9 cellular contexts compared by ENCODE assay signal in the genomic region with DNA sequence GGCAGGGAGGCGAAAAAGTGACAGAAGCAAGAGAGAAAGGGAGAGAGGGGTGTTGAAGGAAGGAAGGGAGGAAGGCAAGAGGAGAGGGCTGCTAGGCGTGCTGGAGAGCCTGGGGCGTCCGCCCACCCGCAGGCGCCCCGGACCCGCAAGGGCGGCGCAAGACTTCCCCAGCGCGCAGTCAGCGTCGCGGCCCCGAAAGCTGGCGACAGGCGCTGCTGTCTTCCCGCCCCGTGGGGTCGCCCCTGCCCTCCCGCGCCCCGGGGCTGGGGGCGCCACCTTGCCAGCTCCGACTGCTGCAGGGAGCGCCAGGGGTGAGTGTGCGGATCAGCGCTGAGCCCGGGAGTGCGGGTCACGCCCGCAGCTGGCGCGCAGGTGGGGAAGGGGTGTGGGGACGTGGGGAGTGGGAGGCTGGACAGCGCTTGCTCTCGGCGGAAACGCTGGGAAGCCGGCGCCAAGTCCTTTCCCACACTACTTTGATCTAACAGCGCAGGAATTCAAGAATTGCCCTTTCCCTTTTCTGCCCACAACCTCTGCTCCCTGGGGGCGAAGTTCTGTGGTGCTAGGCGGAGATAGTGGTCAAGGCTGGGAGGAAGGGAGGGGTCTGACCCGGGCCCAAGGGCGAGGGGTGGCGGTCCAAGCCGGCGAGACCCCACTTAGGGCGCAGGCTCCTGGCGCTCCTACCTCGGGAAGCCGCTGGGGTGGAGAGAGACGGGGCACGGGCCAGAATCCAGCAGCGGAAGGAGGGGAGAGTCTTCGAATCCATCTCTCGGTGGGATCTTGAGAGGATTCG. TPM values are rescaled to one million over a fixed set of nuclear protein-coding genes. Genes with fewer than 3 reads are reported as not detected.
A peak's percentile ranks its signal among the peaks of the same experiment; 100 is the strongest.
DNase-seq lines count a peak whose midpoint lies in the region; ATAC-seq, FAIRE-seq and TF ChIP-seq lines count a peak whose summit lies in the region.
"Had no signal": no experiment of that assay in that cellular context is flagged by ENCODE, and none has a peak within 500 bp of the region (broad histone marks: within the 10 kb centered on the region; RNA-seq: fewer than 3 reads in every experiment).

Gene HTR1F, plus strand, starts transcription at position 175 of the 790 bp plus-strand sequence.

- H3K36me3 Mint-ChIP-seq in mesothelial cell of epicardium = no peaks in the 10 kb centered on the region

- intact Hi-C loops in uterus (cut with DNase I; ENCODE audit: low total_unique reads) = no loop called here

- H3K9ac ChIP-seq in BLaER1 = no peak within 1 kb of the TSS
- H3K9ac ChIP-seq in HUES48 (ENCODE audit: low read depth, low read length) = peak within 1 kb of the TSS; percentile 31; the same call in 1 of the 2 replicates

- no peak for DNase-seq in coronary artery (ENCODE audit: low spot score)
- peak; percentile 24 to 52 for DNase-seq in mesothelial cell of epicardium (ENCODE audit: low spot score in 2 of 2, unreplicated experiment in 2 of 2)
- no peak for DNase-seq in uterus
- DNase-seq in HCEC 1CT = no peak
- no peak for DNase-seq in RCC 7860 (ENCODE audit: low spot score)

- peaks cover 12% of the 10 kb centered on the region for H3K4me1 Mint-ChIP-seq in mesothelial cell of epicardium

- peaks cover 61% of the 10 kb centered on the region for H3K27me3 Mint-ChIP-seq in mesothelial cell of epicardium (ENCODE audit: low read depth)

- H3K4me3 Mint-ChIP-seq in mesothelial cell of epicardium = peak within 1 kb of the TSS; percentile 75

- H4K20me1 ChIP-seq in BLaER1 = peaks cover 17% of the 10 kb centered on the region; the same call in 1 of the 2 replicates

- H3K27me3 ChIP-seq in BLaER1 (peaks cover 54% of the 10 kb centered on the region), HUES48 (ENCODE audit: control insufficient read depth, insufficient read depth, low read length) (peaks cover 35% of the 10 kb centered on the region), uterus (peaks cover 0 to 8% of the 10 kb centered on the region in 2 donors)

- no peak for TF ChIP-seq POLR2A in uterus (IDR thresholded peaks at IDR 0.05)

- no peaks in the 10 kb centered on the region for H3K36me3 ChIP-seq in BLaER1
- no peaks in the 10 kb centered on the region for H3K36me3 ChIP-seq in HUES48 (ENCODE audit: control insufficient read depth, insufficient read depth, low read length)
- no peaks in the 10 kb centered on the region for H3K36me3 ChIP-seq in uterus

- H3K9me3 Mint-ChIP-seq in mesothelial cell of epicardium = no peaks in the 10 kb centered on the region

- H3K27ac ChIP-seq in BLaER1 (no peak within 1 kb of the TSS), HUES48 (ENCODE audit: low read depth, low read length) (no peak within 1 kb of the TSS), coronary artery (peak within 1 kb of the TSS in 1 of 2 donors; percentile 66), uterus (peak within 1 kb of the TSS; percentile 40 to 69)

- 0 out of 2 replicates have a peak, but pooled peaks cover 3% of the 10 kb centered on the region for H3K9me3 ChIP-seq in BLaER1
- no peaks in the 10 kb centered on the region for H3K9me3 ChIP-seq in HUES48 (ENCODE audit: control insufficient read depth, insufficient read depth, low read length)
- no peaks in the 10 kb centered on the region for H3K9me3 ChIP-seq in uterus

- peaks cover 26% of the 10 kb centered on the region for H3K4me1 ChIP-seq in BLaER1
- 0 out of 2 replicates have a peak, but pooled peaks cover 3% of the 10 kb centered on the region for H3K4me1 ChIP-seq in HUES48 (ENCODE audit: control insufficient read depth, insufficient read depth, low read length)
- no peaks in the 10 kb centered on the region for H3K4me1 ChIP-seq in uterus

- H3K4me2 ChIP-seq in BLaER1 = peak within 1 kb of the TSS; percentile 86

- H3K4me3 ChIP-seq in BLaER1 = peak within 1 kb of the TSS; percentile 58
- peak within 1 kb of the TSS; percentile 72 for H3K4me3 ChIP-seq in HUES48 (ENCODE audit: low read depth, low read length)
- peak within 1 kb of the TSS; percentile 71 for H3K4me3 ChIP-seq in coronary artery
- H3K4me3 ChIP-seq in uterus = peak within 1 kb of the TSS in 1 of 2 donors; percentile 29

- ATAC-seq in HG02885 (IDR thresholded peaks at IDR 0.05; ENCODE audit: poor library complexity, unreplicated experiment) = no peak
- ATAC-seq: HCT116 had no signal

- H3K27ac Mint-ChIP-seq in mesothelial cell of epicardium = no peak within 1 kb of the TSS

- TF ChIP-seq CTCF in coronary artery (IDR thresholded peaks at IDR 0.05) = no peak
- no peak for TF ChIP-seq CTCF in mesothelial cell of epicardium (IDR thresholded peaks at IDR 0.05; ENCODE audit: unreplicated experiment)
- no peak for TF ChIP-seq CTCF in uterus (IDR thresholded peaks at IDR 0.05)

- FAIRE-seq in RCC 7860 (lab: Jason Lieb, UNC) = no peak

RNA-seq across cellular contexts. Expression of gene HTR1F, which starts in this region (rescaled TPM):
- total RNA-seq in mesothelial cell of epicardium (not detected in 3 replicates), uterus (1 to 10 TPM in 2 of 4 donors, not detected in 2; 1.5 to 2.6 TPM)

Comparison
In these comparisons a context has a peak if more than half of its experiments do, and no peak if none do; other contexts are left out.
1. Peak in DNase-seq in mesothelial cell of epicardium; RNA of the gene not detected or under 1 TPM.
2. H3K27ac ChIP-seq: peak in uterus (2 of 2); none in BLaER1 (single experiment) and HUES48 (single experiment).